ENCODE assay signal across 10 cellular contexts in the genomic region with DNA sequence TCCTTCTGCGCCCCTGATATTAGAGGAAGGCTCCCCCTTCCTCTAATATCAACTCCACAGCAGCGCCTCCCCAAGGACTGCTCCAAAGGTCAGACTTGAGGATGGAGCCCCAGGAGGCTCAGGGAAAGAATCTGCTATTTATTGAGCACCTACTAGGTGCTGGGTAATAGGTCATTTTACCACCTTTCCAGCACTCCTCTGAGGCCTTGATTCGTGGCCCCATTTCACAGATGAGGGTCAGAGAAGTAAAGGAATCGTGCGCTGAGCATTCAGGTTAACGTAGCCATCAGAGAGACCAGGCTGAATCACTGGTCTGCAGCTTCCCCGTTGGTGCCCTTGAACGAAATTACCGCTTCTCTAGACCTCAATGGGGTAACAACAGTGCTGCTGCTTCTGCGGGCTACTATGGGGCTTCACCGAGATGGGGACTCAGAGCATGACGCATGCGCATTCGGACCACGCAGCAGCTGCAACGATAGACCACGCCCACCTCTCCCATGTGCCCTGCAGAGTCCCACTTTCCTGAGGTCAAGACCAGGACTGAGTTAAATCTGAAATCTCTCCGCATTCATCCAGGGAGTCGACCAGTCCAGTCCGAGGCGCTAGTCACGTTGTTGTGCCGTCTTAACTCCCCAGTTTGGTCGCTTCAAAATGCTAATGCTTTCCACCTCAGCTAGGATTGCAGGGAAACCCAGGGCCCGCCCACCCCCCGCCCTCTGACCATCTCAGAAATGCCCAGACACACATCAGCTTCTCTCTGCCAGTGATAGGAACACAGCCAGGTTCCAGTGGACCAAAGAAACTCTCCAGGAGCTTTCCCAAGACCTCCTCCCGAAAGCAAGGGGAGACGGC. TPM values are rescaled to one million over a fixed set of nuclear protein-coding genes. Genes with fewer than 3 reads are reported as not detected.
DNase-seq lines count a peak whose midpoint lies in the region; ATAC-seq and TF ChIP-seq lines count a peak whose summit lies in the region.
"Had no signal": no experiment of that assay in that cellular context is flagged by ENCODE, and none has a peak within 500 bp of the region (broad histone marks: within the 10 kb centered on the region; RNA-seq: fewer than 3 reads in every experiment).

No MANE protein-coding gene starts in this region.

- no peak overlapping the region for H3K4me3 Mint-ChIP-seq in activated T-helper 17 cell treated with anti-CD3 and anti-CD28 coated beads, Interleukin-2, amount 50 U/mL, for 72 hours
- H3K4me3 Mint-ChIP-seq: CD4-positive, CD25-positive, alpha-beta regulatory T cell had no signal

- no peak overlapping the region for H3K27ac ChIP-seq in right atrium auricular region
- peak overlapping the region; percentile 79 for H3K27ac ChIP-seq in colonic mucosa
- no peak overlapping the region for H3K27ac ChIP-seq in left lung
- H3K27ac ChIP-seq in thyroid gland = no peak overlapping the region
- H3K27ac ChIP-seq: ascending aorta had no signal

- intact Hi-C loops in Right ventricle myocardium inferior (cut with DNase I) = no loop called here
- intact Hi-C loops in colonic mucosa (cut with DNase I) = no loop called here
- intact Hi-C loops in left lung (cut with DNase I) = no loop called here
- intact Hi-C loops in thyroid gland (cut with DNase I) = no loop called here

- TF ChIP-seq CTCF in right atrium auricular region (IDR thresholded peaks at IDR 0.05) (no peak), colonic mucosa (IDR thresholded peaks at IDR 0.05) (no peak), left lung (IDR thresholded peaks at IDR 0.05) (no peak), thyroid gland (IDR thresholded peaks at IDR 0.05) (no peak)

- no peak overlapping the region for H3K27ac Mint-ChIP-seq in activated T-helper 17 cell treated with anti-CD3 and anti-CD28 coated beads, Interleukin-2, amount 50 U/mL, for 72 hours
- H3K27ac Mint-ChIP-seq: CD4-positive, CD25-positive, alpha-beta regulatory T cell had no signal

- 31 to 62% methylated on average over 12 to 28 of the region's 28 CpGs for WGBS in thyroid gland, 2 donors

- no peak for TF ChIP-seq POLR2A in thyroid gland (IDR thresholded peaks at IDR 0.05)

- ATAC-seq in Right ventricle myocardium inferior = peak; percentile 76
- ATAC-seq in left lung = peak; percentile 26
- no peak for ATAC-seq in HG03039 (IDR thresholded peaks at IDR 0.05; ENCODE audit: unreplicated experiment)
- ATAC-seq in activated T-helper 17 cell treated with anti-CD3 and anti-CD28 coated beads, Interleukin-2, amount 50 U/mL, for 72 hours (replicated peaks) = no peak

- H3K36me3 Mint-ChIP-seq in activated T-helper 17 cell treated with anti-CD3 and anti-CD28 coated beads, Interleukin-2, amount 50 U/mL, for 72 hours (ENCODE audit: low read depth) = no peaks in the 10 kb centered on the region
- H3K36me3 Mint-ChIP-seq: CD4-positive, CD25-positive, alpha-beta regulatory T cell had no signal

- H3K4me3 ChIP-seq in right atrium auricular region (peak overlapping the region in 1 of 2 donors; percentile 3), colonic mucosa (no peak overlapping the region), left lung (no peak overlapping the region), thyroid gland (replicated peaks in 1 of 3) (no peak overlapping the region)
- H3K4me3 ChIP-seq: ascending aorta had no signal

- peak; percentile 77 for DNase-seq in Right ventricle myocardium inferior (ENCODE audit: missing footprints)
- no peak for DNase-seq in right atrium auricular region (ENCODE audit: low spot score)
- DNase-seq in colonic mucosa = peak; percentile 72
- DNase-seq in left lung = no peak
- DNase-seq in thyroid gland = peak; percentile 38 to 57
- DNase-seq in NCI-H2196 treated with DMSO at 0.1 percent for 48 hours (lab: John Stamatoyannopoulos, UW; ENCODE audit: unreplicated experiment) = no peak
- DNase-seq: CD4-positive, CD25-positive, alpha-beta regulatory T cell had no signal

- H3K27me3 ChIP-seq in right atrium auricular region (no peaks in the 10 kb centered on the region), colonic mucosa (peaks cover 4% of the 10 kb centered on the region), left lung (peaks cover 12 to 77% of the 10 kb centered on the region in 2 donors), thyroid gland (no peaks in the 10 kb centered on the region)

- H3K9me3 ChIP-seq in right atrium auricular region = no peaks in the 10 kb centered on the region
- no peaks in the 10 kb centered on the region for H3K9me3 ChIP-seq in colonic mucosa
- no peaks in the 10 kb centered on the region for H3K9me3 ChIP-seq in left lung
- no peaks in the 10 kb centered on the region for H3K9me3 ChIP-seq in thyroid gland
- H3K9me3 ChIP-seq: ascending aorta had no signal

- peaks cover 42% of the 10 kb centered on the region for H3K27me3 Mint-ChIP-seq in activated T-helper 17 cell treated with anti-CD3 and anti-CD28 coated beads, Interleukin-2, amount 50 U/mL, for 72 hours

- H3K9me3 Mint-ChIP-seq in activated T-helper 17 cell treated with anti-CD3 and anti-CD28 coated beads, Interleukin-2, amount 50 U/mL, for 72 hours = no peaks in the 10 kb centered on the region

- H3K9ac ChIP-seq in colonic mucosa (ENCODE audit: low read depth in 2 of 2, low read length in 2 of 2) = no peak overlapping the region

- no peaks in the 10 kb centered on the region for H3K4me1 Mint-ChIP-seq in activated T-helper 17 cell treated with anti-CD3 and anti-CD28 coated beads, Interleukin-2, amount 50 U/mL, for 72 hours
- H3K4me1 Mint-ChIP-seq: CD4-positive, CD25-positive, alpha-beta regulatory T cell had no signal

- H3K4me1 ChIP-seq in right atrium auricular region = peaks cover 0 to 24% of the 10 kb centered on the region in 2 donors
- peaks cover 21% of the 10 kb centered on the region for H3K4me1 ChIP-seq in colonic mucosa
- peaks cover 6 to 10% of the 10 kb centered on the region in 2 donors for H3K4me1 ChIP-seq in left lung
- no peaks in the 10 kb centered on the region for H3K4me1 ChIP-seq in thyroid gland
- H3K4me1 ChIP-seq: ascending aorta had no signal

- no peaks in the 10 kb centered on the region for H3K36me3 ChIP-seq in right atrium auricular region
- no peaks in the 10 kb centered on the region for H3K36me3 ChIP-seq in colonic mucosa
- H3K36me3 ChIP-seq in left lung = no peaks in the 10 kb centered on the region
- no peaks in the 10 kb centered on the region for H3K36me3 ChIP-seq in thyroid gland
- H3K36me3 ChIP-seq: ascending aorta had no signal

RNA-seq across cellular contexts. Expression of gene CAMK2N1, which starts 12.9 kb away (rescaled TPM):
- 11.8 TPM for total RNA-seq in Right ventricle myocardium inferior
- 10 to 100 TPM in 1 of 2 donors, 1 to 10 TPM in 1; 5.3 to 13.4 TPM for total RNA-seq in right atrium auricular region
- 100 to 1,000 TPM; 133 to 182 TPM for total RNA-seq in colonic mucosa
- total RNA-seq in left lung = 10 to 100 TPM; 17.9 to 42.2 TPM
- 10 to 100 TPM in 1 of 4 donors, 1 to 10 TPM in 3; 3.2 to 12.2 (median 8.1) TPM for total RNA-seq in thyroid gland
- total RNA-seq in activated T-helper 17 cell treated with anti-CD3 and anti-CD28 coated beads, Interleukin-2, amount 50 U/mL, for 72 hours = under 1 TPM; 0.30 to 0.53 TPM

RNA-seq across cellular contexts. Expression of gene MUL1, which starts 34.9 kb away (rescaled TPM):
- total RNA-seq in Right ventricle myocardium inferior (44.6 TPM), right atrium auricular region (10 to 100 TPM; 37.3 to 47.8 TPM), colonic mucosa (10 to 100 TPM; 29.8 to 34.1 TPM), left lung (10 to 100 TPM; 27.8 to 36.0 TPM), thyroid gland (10 to 100 TPM; 30.1 to 42.1 (median 35.0) TPM)
- 10 to 100 TPM; 11.6 to 16.3 TPM for total RNA-seq in activated T-helper 17 cell treated with anti-CD3 and anti-CD28 coated beads, Interleukin-2, amount 50 U/mL, for 72 hours

Comparison
In these comparisons a context has a peak if more than half of its experiments do, and no peak if none do; other contexts are left out.
1. DNase-seq: peak in Right ventricle myocardium inferior (single experiment), colonic mucosa (single experiment) and thyroid gland (2 of 2); none in right atrium auricular region (single experiment), left lung (0 of 2) and NCI-H2196 treated with DMSO at 0.1 percent for 48 hours (single experiment).
2. ATAC-seq: peak in Right ventricle myocardium inferior (single experiment) and left lung (single experiment); none in HG03039 (single experiment) and activated T-helper 17 cell treated with anti-CD3 and anti-CD28 coated beads, Interleukin-2, amount 50 U/mL, for 72 hours (single experiment).